Comparison of ENCODE assay signal across 8 cellular contexts in the genomic region with DNA sequence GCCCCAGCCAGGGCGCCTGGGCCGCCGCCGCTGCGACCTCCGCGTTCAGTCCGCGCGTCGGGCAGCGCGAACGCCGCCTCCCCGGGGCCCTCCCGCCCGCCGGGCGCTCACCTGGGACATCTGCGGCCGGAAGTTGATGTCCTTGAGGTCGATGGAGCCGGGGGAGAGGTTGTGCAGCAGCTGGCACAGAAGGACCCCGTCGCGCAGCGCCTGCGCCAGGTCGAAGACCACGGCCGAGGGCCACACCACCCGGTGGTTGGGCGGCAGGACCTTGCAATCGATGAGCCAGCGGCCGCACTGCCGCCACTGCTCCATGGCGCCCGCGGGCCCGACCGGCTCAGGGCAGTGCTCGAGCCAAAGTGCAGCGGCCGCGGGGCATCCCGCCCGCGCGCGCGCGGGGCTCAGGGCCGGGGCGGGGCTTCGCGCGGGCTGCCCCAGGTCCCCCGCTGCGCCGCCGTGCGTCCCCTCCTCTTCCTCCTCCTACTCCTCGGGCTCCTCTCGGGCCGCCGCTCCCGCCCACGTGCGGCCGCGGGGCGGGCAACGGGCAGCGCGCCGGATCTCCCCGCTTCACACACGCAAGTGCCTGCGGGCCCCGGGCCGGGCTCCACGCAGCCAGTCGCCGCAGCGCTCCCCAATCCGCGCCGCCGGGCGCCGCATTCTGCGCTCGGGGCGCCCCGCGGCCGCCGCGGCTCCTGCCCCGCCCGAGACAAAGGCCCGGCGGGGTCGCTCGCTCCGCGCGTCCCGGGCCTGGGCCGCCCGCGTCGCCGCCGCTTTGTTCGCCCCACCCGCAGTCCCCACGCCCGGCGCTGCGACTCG. TPM values are rescaled to one million over a fixed set of nuclear protein-coding genes. Genes with fewer than 3 reads are reported as not detected.
DNase-seq lines count a peak whose midpoint lies in the region; FAIRE-seq and TF ChIP-seq lines count a peak whose summit lies in the region.

A gene with protein sequence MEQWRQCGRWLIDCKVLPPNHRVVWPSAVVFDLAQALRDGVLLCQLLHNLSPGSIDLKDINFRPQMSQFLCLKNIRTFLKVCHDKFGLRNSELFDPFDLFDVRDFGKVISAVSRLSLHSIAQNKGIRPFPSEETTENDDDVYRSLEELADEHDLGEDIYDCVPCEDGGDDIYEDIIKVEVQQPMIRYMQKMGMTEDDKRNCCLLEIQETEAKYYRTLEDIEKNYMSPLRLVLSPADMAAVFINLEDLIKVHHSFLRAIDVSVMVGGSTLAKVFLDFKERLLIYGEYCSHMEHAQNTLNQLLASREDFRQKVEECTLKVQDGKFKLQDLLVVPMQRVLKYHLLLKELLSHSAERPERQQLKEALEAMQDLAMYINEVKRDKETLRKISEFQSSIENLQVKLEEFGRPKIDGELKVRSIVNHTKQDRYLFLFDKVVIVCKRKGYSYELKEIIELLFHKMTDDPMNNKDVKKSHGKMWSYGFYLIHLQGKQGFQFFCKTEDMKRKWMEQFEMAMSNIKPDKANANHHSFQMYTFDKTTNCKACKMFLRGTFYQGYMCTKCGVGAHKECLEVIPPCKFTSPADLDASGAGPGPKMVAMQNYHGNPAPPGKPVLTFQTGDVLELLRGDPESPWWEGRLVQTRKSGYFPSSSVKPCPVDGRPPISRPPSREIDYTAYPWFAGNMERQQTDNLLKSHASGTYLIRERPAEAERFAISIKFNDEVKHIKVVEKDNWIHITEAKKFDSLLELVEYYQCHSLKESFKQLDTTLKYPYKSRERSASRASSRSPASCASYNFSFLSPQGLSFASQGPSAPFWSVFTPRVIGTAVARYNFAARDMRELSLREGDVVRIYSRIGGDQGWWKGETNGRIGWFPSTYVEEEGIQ (minus strand): TSS at position 361 of the 816 bp plus-strand sequence. CDS start 46 bp downstream, at position 315.

- DNase-seq in GM10266 (ENCODE audit: extremely low spot score) (peak; percentile 88), GM23248 (peak; percentile 77), LNCaP clone FGC (ENCODE audit: low read depth) (no peak), T-helper 2 cell (peak in 3 of 5 experiments; percentile 17 to 35 (median 20)), mammary epithelial cell (peak; percentile 54), keratinocyte (ENCODE audit: low read depth, low spot score) (no peak), epidermal melanocyte (ENCODE audit: insufficient read length, low spot score) (no peak)
- DNase-seq in stimulated activated CD4-positive, alpha-beta T cell treated with anti-CD3 and anti-CD28 coated beads, Interleukin-12 subunit alpha, Interleukin-12 subunit beta, amount 100 ng/mL, for 48 hours (ENCODE audit: low read depth in 2 of 3, low spot score in 1 of 3): peak in 2 of 3 donors; percentile 5 to 37

- H3K36me3 ChIP-seq in GM23248 (ENCODE audit: low read depth) (no peaks in the 10 kb centered on the region), mammary epithelial cell (ENCODE audit: insufficient read depth, low read length) (no peaks in the 10 kb centered on the region), keratinocyte (ENCODE audit: control insufficient read depth in 2 of 2, extremely low read depth in 1 of 2, insufficient read depth in 2 of 2, low read length in 2 of 2) (peaks cover 0 to 3% of the 10 kb centered on the region in 2 experiments)

- peak within 1 kb of the TSS; percentile 89 for H3K27ac ChIP-seq in GM23248
- peak within 1 kb of the TSS; percentile 63 for H3K27ac ChIP-seq in mammary epithelial cell (ENCODE audit: insufficient read depth, low read depth, low read length)
- peak within 1 kb of the TSS; percentile 82 for H3K27ac ChIP-seq in keratinocyte (ENCODE audit: control insufficient read depth, insufficient read depth, low read length)

- H2AFZ ChIP-seq in GM23248 (peak within 1 kb of the TSS; percentile 80), mammary epithelial cell (ENCODE audit: low read depth, low read length) (peak within 1 kb of the TSS; percentile 88), keratinocyte (ENCODE audit: control insufficient read depth, low read length) (peak within 1 kb of the TSS; percentile 79)

- in situ Hi-C loops in GM23248 (cut with MboI) (loop anchor here (5.0 kb wide), 1 partner anchor 205 kb away; no protein-coding TSS in a partner anchor), mammary epithelial cell (cut with MboI; ENCODE audit: low sequenced_read_pairs in 2 of 2) (loop anchor here (5.0 to 10.0 kb wide), 3 partner anchors 103 to 205 kb away; no protein-coding TSS in a partner anchor)

- no peak for TF ChIP-seq CTCF in GM10266 (IDR thresholded peaks at IDR 0.05; ENCODE audit: control insufficient read depth, insufficient read depth, low read depth, missing control alignments)
- TF ChIP-seq CTCF in LNCaP clone FGC (IDR thresholded peaks at IDR 0.05; ENCODE audit: control insufficient read depth, extremely low read depth, insufficient read depth): no peak
- TF ChIP-seq CTCF in mammary epithelial cell (conservative IDR thresholded peaks at IDR 0.05 in 1 of 2, IDR thresholded peaks at IDR 0.05 in 1 of 2; ENCODE audit: extremely low read depth in 1 of 2, insufficient read depth in 1 of 2, low read depth in 1 of 2, low read length in 2 of 2): no peak
- TF ChIP-seq CTCF in keratinocyte (optimal IDR thresholded peaks at IDR 0.05 in 1 of 3, IDR thresholded peaks at IDR 0.05 in 1 of 3, conservative IDR thresholded peaks at IDR 0.05 in 1 of 3; ENCODE audit: extremely low read depth in 1 of 3, insufficient read depth in 2 of 3, low read length in 3 of 3): no peak

- intact Hi-C loops in mammary epithelial cell (cut with micrococcal nuclease): loop anchor here (1.0 to 2.0 kb wide), 3 partner anchors 48 to 118 kb away; no protein-coding TSS in a partner anchor

- no peaks in the 10 kb centered on the region for H4K20me1 ChIP-seq in GM23248 (ENCODE audit: insufficient read depth)
- no peaks in the 10 kb centered on the region for H4K20me1 ChIP-seq in mammary epithelial cell (ENCODE audit: insufficient read depth, low read length)
- H4K20me1 ChIP-seq in keratinocyte (ENCODE audit: control insufficient read depth, extremely low read depth, insufficient read depth, low read length): peaks cover 23% of the 10 kb centered on the region

- no peaks in the 10 kb centered on the region for H3F3A ChIP-seq in GM23248 (ENCODE audit: insufficient read depth)

- no peaks in the 10 kb centered on the region for H3K9me3 ChIP-seq in GM23248 (ENCODE audit: low read depth)
- no peaks in the 10 kb centered on the region for H3K9me3 ChIP-seq in mammary epithelial cell (replicated peaks; ENCODE audit: insufficient read depth, low read length)
- H3K9me3 ChIP-seq in keratinocyte (ENCODE audit: control insufficient read depth, low read depth, low read length): no peaks in the 10 kb centered on the region

- peaks cover 7% of the 10 kb centered on the region; the same call in 1 of the 2 replicates for H3K4me1 ChIP-seq in GM23248 (ENCODE audit: insufficient read depth)
- peaks cover 33% of the 10 kb centered on the region for H3K4me1 ChIP-seq in mammary epithelial cell (ENCODE audit: insufficient read depth, low read length)
- peaks cover 25% of the 10 kb centered on the region for H3K4me1 ChIP-seq in keratinocyte (ENCODE audit: control insufficient read depth, extremely low read depth, insufficient read depth, low read length)

- dilution Hi-C loops in mammary epithelial cell (cut with HindIII; ENCODE audit: low sequenced_read_pairs) (loop anchor here (5.0 kb wide), 1 partner anchor 200 kb away; no protein-coding TSS in a partner anchor), keratinocyte (cut with MboI; ENCODE audit: extremely low pct_ligation_motif_present, low sequenced_read_pairs) (no loop called here)

- H3K9me1 ChIP-seq in keratinocyte (ENCODE audit: control insufficient read depth, extremely low read depth, insufficient read depth, low read length): peaks cover 5% of the 10 kb centered on the region

- WGBS in GM23248 (ENCODE audit: low coverage in 1 of 2, low lambda C conversion rate in 2 of 2, missing lambda C conversion rate in 2 of 2), 2 experiments: 0 to 1% methylated on average over 38 to 73 of the region's 124 CpGs
- 0% methylated on average over 10 of the region's 124 CpGs for whole genome bisulfite sequencing in mammary epithelial cell (ENCODE audit: low coverage, missing lambda C conversion rate)

- H3K9me2 ChIP-seq in GM23248 (ENCODE audit: insufficient read depth): no peaks in the 10 kb centered on the region

- H3K4me2 ChIP-seq in GM23248 (ENCODE audit: unreplicated experiment): peak within 1 kb of the TSS; percentile 93
- peak within 1 kb of the TSS; percentile 100 for H3K4me2 ChIP-seq in mammary epithelial cell (ENCODE audit: insufficient read depth, low read depth, low read length)
- peak within 1 kb of the TSS; percentile 99 for H3K4me2 ChIP-seq in keratinocyte (ENCODE audit: control insufficient read depth, extremely low read depth, insufficient read depth, low read depth, low read length)

- BruUV-seq in mammary epithelial cell (replicated peaks; lab: Mats Ljungman, UMichigan): TSS peak; percentile 23

- H3K79me2 ChIP-seq in GM23248 (ENCODE audit: insufficient read depth): peaks cover 38% of the 10 kb centered on the region
- peaks cover 53% of the 10 kb centered on the region for H3K79me2 ChIP-seq in mammary epithelial cell (ENCODE audit: insufficient read depth, low read length)
- peaks cover 49% of the 10 kb centered on the region for H3K79me2 ChIP-seq in keratinocyte (ENCODE audit: control insufficient read depth, insufficient read depth, low read length)

- FAIRE-seq in keratinocyte (lab: Jason Lieb, UNC): no peak

- H3K27me3 ChIP-seq in GM23248 (replicated peaks; ENCODE audit: insufficient read depth) (no peaks in the 10 kb centered on the region), mammary epithelial cell (ENCODE audit: insufficient read depth, low read length) (no peaks in the 10 kb centered on the region), keratinocyte (ENCODE audit: control insufficient read depth, extremely low read depth, insufficient read depth, low read length) (peaks cover 9% of the 10 kb centered on the region)

- H3K9ac ChIP-seq in GM23248: peak within 1 kb of the TSS; percentile 89
- peak within 1 kb of the TSS; percentile 68 for H3K9ac ChIP-seq in mammary epithelial cell (ENCODE audit: insufficient read depth, low read length)
- peak within 1 kb of the TSS; percentile 88 for H3K9ac ChIP-seq in keratinocyte (ENCODE audit: control insufficient read depth, extremely low read depth, insufficient read depth, low read length)

- H3K4me3 ChIP-seq in GM23248 (peak within 1 kb of the TSS; percentile 85), LNCaP clone FGC (ENCODE audit: low read depth, low read length) (peak within 1 kb of the TSS; percentile 80), mammary epithelial cell (replicated peaks in 1 of 3; ENCODE audit: insufficient read depth in 1 of 3, low read depth in 2 of 3, low read length in 3 of 3) (peak within 1 kb of the TSS; percentile 89 to 92 (median 91)), keratinocyte (ENCODE audit: control insufficient read depth in 2 of 3, extremely low read depth in 1 of 3, insufficient read depth in 2 of 3, low read depth in 1 of 3, low read length in 3 of 3) (peak within 1 kb of the TSS; percentile 56 to 84 (median 81))

- CTCF ChIA-PET in mammary epithelial cell (lab: Charles Lee; ENCODE audit: low non-redundant PET): no interaction called here

RNA-seq across cellular contexts. Expression of the gene that starts here (rescaled TPM):
- 8.3 and 9.0 TPM in 2 replicates for total RNA-seq in GM23248 (2014; rRNA removed; shearing (Covaris generic))
- polyA plus RNA-seq in GM23248 (2016; fragmentation: Nextera tagmentation; extraction: Ambion mirVana) (6.7 and 7.3 TPM in 2 replicates), mammary epithelial cell (29.9 TPM), keratinocyte (16.4 to 32.1 TPM (median 18.2 TPM) in 3 replicates)
- 10 to 100 TPM; 32.5 to 60.1 TPM for total RNA-seq in mammary epithelial cell
- polyA minus RNA-seq in mammary epithelial cell (65.1 TPM), keratinocyte (28.5 to 58.4 TPM (median 37.2 TPM) in 3 replicates)
- polyA plus RNA-seq in keratinocyte (2011; ENCODE audit: low read depth): 5.5 TPM
- polyA plus RNA-seq in keratinocyte (2011; cell fraction: cytosol; rRNA removed): 15.8 and 23.4 TPM in 2 replicates
- 34.4 and 38.2 TPM in 2 replicates for polyA plus RNA-seq in keratinocyte (2011; cell fraction: nucleus; rRNA removed)
- 8.7 and 37.0 TPM in 2 replicates for polyA plus RNA-seq in keratinocyte (2012; ENCODE audit: low replicate concordance)
- polyA minus RNA-seq in keratinocyte (2011; cell fraction: cytosol; rRNA and poly(A)+ RNA removed): 39.5 TPM
- 25.2 and 36.2 TPM in 2 replicates for polyA minus RNA-seq in keratinocyte (2011; cell fraction: nucleus; rRNA and poly(A)+ RNA removed)

Comparison
In these comparisons a context has a peak if more than half of its experiments do, and no peak if none do; other contexts are left out.
1. DNase-seq: peak in GM10266 (single experiment), GM23248 (single experiment), T-helper 2 cell (3 of 5), mammary epithelial cell (single experiment) and stimulated activated CD4-positive, alpha-beta T cell treated with anti-CD3 and anti-CD28 coated beads, Interleukin-12 subunit alpha, Interleukin-12 subunit beta, amount 100 ng/mL, for 48 hours (2 of 3); none in LNCaP clone FGC (single experiment), keratinocyte (single experiment) and epidermal melanocyte (single experiment).
2. Peak in every context shown above with its lines, with median percentiles within 50 percentile points of each other: H2AFZ ChIP-seq, H3K27ac ChIP-seq, H3K4me2 ChIP-seq, H3K4me3 ChIP-seq and H3K9ac ChIP-seq.